1 cellular context compared by ENCODE assay signal in genomic region chr1:54574158-54574778, GRCh38.
TF ChIP-seq lines count a peak whose summit lies in the region.

No MANE protein-coding gene starts in this region.

TF ChIP-seq in H1, 55 proteins besides CTCF, POLR2A, EP300 and RAD21:
- TF ChIP-seq JUND (IDR thresholded peaks at IDR 0.05; ENCODE audit: low read length) (no peak), TAF7 (optimal IDR thresholded peaks at IDR 0.05; ENCODE audit: borderline replicate concordance, low read depth, low read length) (no peak), CBX5 (IDR thresholded peaks at IDR 0.05; ENCODE audit: low read depth, low read length) (no peak), FOSL1 (IDR thresholded peaks at IDR 0.05; ENCODE audit: insufficient read depth, low read depth, low read length) (no peak), ATF3 (IDR thresholded peaks at IDR 0.05; ENCODE audit: insufficient read depth, low read depth, low read length) (no peak), SAP30 (IDR thresholded peaks at IDR 0.05; ENCODE audit: insufficient read depth, insufficient replicate concordance, low read length) (no peak), GTF2F1 (IDR thresholded peaks at IDR 0.05; ENCODE audit: borderline replicate concordance, low read depth, low read length) (no peak), SIN3A (conservative IDR thresholded peaks at IDR 0.05 in 1 of 2, IDR thresholded peaks at IDR 0.05 in 1 of 2; ENCODE audit: low read depth in 1 of 2, low read length in 2 of 2) (no peak), SP2 (IDR thresholded peaks at IDR 0.05; ENCODE audit: low read length) (no peak), KDM1A (IDR thresholded peaks at IDR 0.05; ENCODE audit: borderline replicate concordance, low read length) (no peak), ZNF274 (IDR thresholded peaks at IDR 0.05; ENCODE audit: borderline replicate concordance, extremely low read depth, low read length) (no peak)
